8 cellular contexts compared by ENCODE assay signal in the genomic region with DNA sequence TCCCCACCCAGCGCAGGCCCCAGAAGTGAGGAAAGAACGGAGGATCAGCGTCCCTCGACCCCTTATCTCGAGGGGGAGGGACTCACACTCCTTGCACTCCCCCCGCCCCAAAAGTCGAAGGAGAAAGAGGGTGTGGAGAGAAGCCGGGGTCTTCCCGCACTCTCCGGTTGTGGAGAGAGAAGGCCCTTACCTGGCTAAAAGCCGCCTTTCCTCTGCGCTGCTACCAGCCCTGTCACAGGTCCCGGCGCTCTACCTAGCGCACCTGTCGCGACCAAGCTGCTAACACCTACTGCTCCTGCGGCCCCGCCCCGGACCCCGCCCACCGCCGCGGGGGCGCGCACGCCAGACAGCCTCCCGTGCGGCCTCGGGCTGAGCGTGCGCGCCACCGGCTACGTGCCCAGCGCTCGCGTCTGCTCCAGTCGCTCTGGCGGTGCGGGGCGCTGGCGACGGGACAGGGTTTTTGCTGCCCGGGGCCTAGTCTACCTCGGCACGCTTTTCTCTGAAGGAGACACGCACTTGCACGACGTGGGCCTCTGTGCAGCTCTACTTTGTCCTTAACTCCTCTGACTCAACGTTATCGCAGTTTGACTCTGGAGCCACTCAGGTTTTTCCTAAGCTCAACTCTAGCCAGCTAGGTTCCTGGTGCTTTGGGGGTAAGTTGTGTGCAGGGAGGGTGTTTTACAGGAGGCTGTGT. TPM values are rescaled to one million over a fixed set of nuclear protein-coding genes. Genes with fewer than 3 reads are reported as not detected.
DNase-seq lines count a peak whose midpoint lies in the region; ATAC-seq and TF ChIP-seq lines count a peak whose summit lies in the region.

A gene (minus strand): TSS at position 291 of the 694 bp plus-strand sequence. CDS start 34,769 bp downstream, outside the sequence.

- peak within 1 kb of the TSS; percentile 92 for H4K5ac ChIP-seq in IMR-90 (ENCODE audit: low read depth, low read length)

- no peak for TF ChIP-seq RAD21 in IMR-90 (IDR thresholded peaks at IDR 0.05; ENCODE audit: low read length)

- peak within 1 kb of the TSS; percentile 91 for H2BK120ac ChIP-seq in IMR-90 (ENCODE audit: low read depth, low read length)

- H2BK20ac ChIP-seq in IMR-90 (ENCODE audit: low read depth, low read length) = peak within 1 kb of the TSS; percentile 52

- H3K27me3 Mint-ChIP-seq in Calu3 (ENCODE audit: unreplicated experiment) = no peaks in the 10 kb centered on the region

- H3K4me3 ChIP-seq in IMR-90 (ENCODE audit: insufficient read depth, low read depth, low read length) (peak within 1 kb of the TSS; percentile 74), mucosa of descending colon (peak within 1 kb of the TSS; percentile 59)

- 0 out of 2 replicates have a peak, but pooled peaks have one; percentile 30 for TF ChIP-seq POLR2A in IMR-90 (IDR thresholded peaks at IDR 0.05; ENCODE audit: low read depth, low read length)

- WGBS in IMR-90 (ENCODE audit: extremely low coverage in 2 of 2, insufficient read length in 1 of 2), 2 experiments = 3% methylated on average over 33 of the region's 52 CpGs; no CpG with 5 or more reads in 1 of the 2 experiments

- no TSS peak for BruUV-seq in Calu3 (replicated peaks; lab: Mats Ljungman, UMichigan)
- BruUV-seq in IMR-90 (replicated peaks; lab: Mats Ljungman, UMichigan) = no TSS peak

- no peaks in the 10 kb centered on the region for H3K9me3 ChIP-seq in IMR-90 (ENCODE audit: control insufficient read depth, insufficient read depth, low read length)
- H3K9me3 ChIP-seq in mucosa of descending colon = no peaks in the 10 kb centered on the region

- H3K9ac ChIP-seq in IMR-90 (ENCODE audit: low read depth, low read length) = peak within 1 kb of the TSS; percentile 94

- H3K9me3 Mint-ChIP-seq in Calu3 (ENCODE audit: low read depth, unreplicated experiment) = no peaks in the 10 kb centered on the region

- peak within 1 kb of the TSS; percentile 98 for H3K4ac ChIP-seq in IMR-90 (ENCODE audit: low read depth, low read length)

- peak within 1 kb of the TSS; percentile 99 to 100 for H4K8ac ChIP-seq in IMR-90 (ENCODE audit: low read depth in 2 of 2, low read length in 2 of 2)

- H2BK15ac ChIP-seq in IMR-90 (ENCODE audit: low read depth, low read length) = peak within 1 kb of the TSS; percentile 86

- H3K23ac ChIP-seq in IMR-90 (ENCODE audit: low read depth, low read length) = peak within 1 kb of the TSS; percentile 99

- no peaks in the 10 kb centered on the region for H4K20me1 ChIP-seq in IMR-90 (ENCODE audit: insufficient read depth, low read length)

- H3K36me3 ChIP-seq in IMR-90 (ENCODE audit: control insufficient read depth, insufficient read depth, low read length) = no peaks in the 10 kb centered on the region
- H3K36me3 ChIP-seq in mucosa of descending colon (ENCODE audit: low read depth) = no peaks in the 10 kb centered on the region

- POLR2A ChIA-PET in IMR-90 (lab: Charles Lee; ENCODE audit: unreplicated experiment) = interaction anchor here (1.1 kb wide), 1 partner anchor 61 kb away, joined by 5 read pairs; no protein-coding TSS in a partner anchor

- H3K4me1 ChIP-seq in IMR-90 (ENCODE audit: control insufficient read depth, insufficient read depth, low read length) (peaks cover 2% of the 10 kb centered on the region; the same call in 1 of the 2 replicates), mucosa of descending colon (ENCODE audit: low read depth) (peaks cover 13% of the 10 kb centered on the region)

- intact Hi-C loops in Calu3 (cut with micrococcal nuclease; ENCODE audit: unreplicated experiment) = no loop called here
- intact Hi-C loops in IMR-90 (cut with micrococcal nuclease) = loop anchor here (1.0 to 2.0 kb wide), 3 partner anchors 19 to 63 kb away; no protein-coding TSS in a partner anchor
- intact Hi-C loops in mucosa of descending colon (cut with DNase I, micrococcal nuclease) = no loop called here

- in situ Hi-C loops in IMR-90 (cut with MboI; ENCODE audit: low sequenced_read_pairs) = no loop called here

- H3K27ac Mint-ChIP-seq in Calu3 (ENCODE audit: unreplicated experiment) = peak within 1 kb of the TSS; percentile 75

- peak; percentile 85 for ATAC-seq in GM21526 (IDR thresholded peaks at IDR 0.05; ENCODE audit: low FRiP score, unreplicated experiment)
- peak; percentile 96 for ATAC-seq in IMR-90 (ENCODE audit: low read depth)
- peak; percentile 99 for ATAC-seq in mucosa of descending colon

- H2AFZ ChIP-seq in IMR-90 (replicated peaks; ENCODE audit: low read length, poor library complexity) = peak within 1 kb of the TSS; percentile 98

- dilution Hi-C loops in IMR-90 (cut with HindIII; ENCODE audit: low sequenced_read_pairs, unreplicated experiment) = no loop called here

- peak within 1 kb of the TSS; percentile 97 for H3K4me3 Mint-ChIP-seq in Calu3 (ENCODE audit: low read depth, unreplicated experiment)

- peak within 1 kb of the TSS; percentile 95 for H4K91ac ChIP-seq in IMR-90 (ENCODE audit: insufficient read depth, low read depth, low read length)

- peak within 1 kb of the TSS; percentile 100 for H3K14ac ChIP-seq in IMR-90 (replicated peaks; ENCODE audit: low read depth, low read length)

- H3K79me1 ChIP-seq in IMR-90 (ENCODE audit: low read depth in 1 of 2, low read length in 2 of 2) = peaks cover 13 to 21% of the 10 kb centered on the region in 2 experiments

- CTCF ChIA-PET in Calu3 (lab: Charles Lee) = interaction anchor here (0.6 kb wide), 1 partner anchor 125 kb away, joined by 3 read pairs; no protein-coding TSS in a partner anchor
- CTCF ChIA-PET in IMR-90 (lab: Yijun Ruan, JAX) = interaction anchor here (0.6 kb wide), 1 partner anchor 9 kb away, joined by 3 read pairs; no protein-coding TSS in a partner anchor

- TF ChIP-seq CTCF in Calu3 (IDR thresholded peaks at IDR 0.05; ENCODE audit: unreplicated experiment) = no peak
- TF ChIP-seq CTCF in IMR-90 (conservative IDR thresholded peaks at IDR 0.05; ENCODE audit: low read depth, low read length) = no peak
- TF ChIP-seq CTCF in mucosa of descending colon (IDR thresholded peaks at IDR 0.05) = no peak

- peak; percentile 94 for DNase-seq in Calu3
- peak; percentile 75 for DNase-seq in IMR-90
- peak; percentile 47 for DNase-seq in OCI-M2 (lab: John Stamatoyannopoulos, UW; ENCODE audit: unreplicated experiment)
- DNase-seq in activated T-cell treated with anti-CD3 and anti-CD28 coated beads for 4 hours = peak; percentile 90
- DNase-seq in epithelial cell of prostate (ENCODE audit: low read depth, low spot score) = peak; percentile 44
- peak; percentile 95 to 97 (median 96) for DNase-seq in mucosa of descending colon
- DNase-seq in stimulated activated CD8-positive, alpha-beta memory T cell treated with anti-CD3 and anti-CD28 coated beads, Interleukin-4, amount 100 ng/mL, for 24 hours (ENCODE audit: low read depth) = peak; percentile 89

- H3K4me2 ChIP-seq in IMR-90 (ENCODE audit: low read depth, low read length) = peak within 1 kb of the TSS; percentile 85

- H3K4me1 Mint-ChIP-seq in Calu3 (ENCODE audit: low read depth, unreplicated experiment) = peaks cover 22% of the 10 kb centered on the region

- peaks cover 9% of the 10 kb centered on the region; the same call in 1 of the 2 replicates for H3K9me1 ChIP-seq in IMR-90 (ENCODE audit: insufficient read depth, low read length)

- no peaks in the 10 kb centered on the region for H3K27me3 ChIP-seq in IMR-90 (ENCODE audit: control insufficient read depth, insufficient read depth, low read length)

- peak within 1 kb of the TSS; percentile 97 for H3K56ac ChIP-seq in IMR-90 (ENCODE audit: extremely low read depth, insufficient read depth, low read length)

- H2AK5ac ChIP-seq in IMR-90 (ENCODE audit: low read depth, low read length) = peak within 1 kb of the TSS; percentile 91

- H3K27ac ChIP-seq in IMR-90 (ENCODE audit: insufficient read depth, low read length) (peak within 1 kb of the TSS; percentile 92), epithelial cell of prostate (peak within 1 kb of the TSS; percentile 47)

- H3K18ac ChIP-seq in IMR-90 (ENCODE audit: low read depth, low read length) = peak within 1 kb of the TSS; percentile 83

- peaks cover 20% of the 10 kb centered on the region for H3K36me3 Mint-ChIP-seq in Calu3 (ENCODE audit: insufficient read depth, unreplicated experiment)

- peak within 1 kb of the TSS; percentile 78 for H2AK9ac ChIP-seq in IMR-90 (replicated peaks; ENCODE audit: low read depth, low read length, poor library complexity)

- H2BK5ac ChIP-seq in IMR-90 (ENCODE audit: low read depth, low read length, poor library complexity, severe bottlenecking) = peak within 1 kb of the TSS; percentile 89

TF ChIP-seq in IMR-90, 13 proteins besides CTCF, POLR2A, EP300 and RAD21:
- no peak for TF ChIP-seq CHD1 (IDR thresholded peaks at IDR 0.05; ENCODE audit: low read depth, low read length)
- TF ChIP-seq RFX5 (IDR thresholded peaks at IDR 0.05; ENCODE audit: low read depth, low read length) = no peak
- TF ChIP-seq, protein P1, sequence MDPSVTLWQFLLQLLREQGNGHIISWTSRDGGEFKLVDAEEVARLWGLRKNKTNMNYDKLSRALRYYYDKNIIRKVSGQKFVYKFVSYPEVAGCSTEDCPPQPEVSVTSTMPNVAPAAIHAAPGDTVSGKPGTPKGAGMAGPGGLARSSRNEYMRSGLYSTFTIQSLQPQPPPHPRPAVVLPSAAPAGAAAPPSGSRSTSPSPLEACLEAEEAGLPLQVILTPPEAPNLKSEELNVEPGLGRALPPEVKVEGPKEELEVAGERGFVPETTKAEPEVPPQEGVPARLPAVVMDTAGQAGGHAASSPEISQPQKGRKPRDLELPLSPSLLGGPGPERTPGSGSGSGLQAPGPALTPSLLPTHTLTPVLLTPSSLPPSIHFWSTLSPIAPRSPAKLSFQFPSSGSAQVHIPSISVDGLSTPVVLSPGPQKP (IDR thresholded peaks at IDR 0.05; ENCODE audit: borderline replicate concordance, low read depth, low read length) = no peak
- TF ChIP-seq BHLHE40 (IDR thresholded peaks at IDR 0.05; ENCODE audit: low read depth, low read length) = peak; percentile 55; the same call in 1 of the 2 replicates
- TF ChIP-seq FOS (IDR thresholded peaks at IDR 0.05; ENCODE audit: low read depth, low read length) = no peak

RNA-seq across cellular contexts. Expression of the gene that starts here (rescaled TPM):
- total RNA-seq in Calu3 (2022) = 48.9 and 67.6 TPM in 2 replicates
- total RNA-seq in IMR-90 (2012; rRNA removed) = 163 and 183 TPM in 2 replicates
- polyA plus RNA-seq in IMR-90 (2012; rRNA removed) = 111 and 126 TPM in 2 replicates
- 25.4 and 30.9 TPM in 2 replicates for polyA plus RNA-seq in IMR-90 (2012; cell fraction: cytosol; rRNA removed)
- polyA plus RNA-seq in IMR-90 (2012; cell fraction: nucleus; rRNA removed; ENCODE audit: low replicate concordance) = 79.3 and 765 TPM in 2 replicates
- total RNA-seq in mucosa of descending colon = 100 to 1,000 TPM; 155 to 364 (median 249) TPM

Comparison
In these comparisons a context has a peak if more than half of its experiments do, and no peak if none do; other contexts are left out.
1. Peak in every context shown above with its lines: DNase-seq, ATAC-seq, H3K4me3 ChIP-seq and H3K27ac ChIP-seq.
2. DNase-seq: peak in every context shown above with its lines; median percentile 96 in mucosa of descending colon; 94 in Calu3; 90 in activated T-cell treated with anti-CD3 and anti-CD28 coated beads for 4 hours; 89 in stimulated activated CD8-positive, alpha-beta memory T cell treated with anti-CD3 and anti-CD28 coated beads, Interleukin-4, amount 100 ng/mL, for 24 hours; 75 in IMR-90; 47 in OCI-M2; 44 in epithelial cell of prostate.